Comparison of ENCODE assay signal across 10 cellular contexts in the genomic region with DNA sequence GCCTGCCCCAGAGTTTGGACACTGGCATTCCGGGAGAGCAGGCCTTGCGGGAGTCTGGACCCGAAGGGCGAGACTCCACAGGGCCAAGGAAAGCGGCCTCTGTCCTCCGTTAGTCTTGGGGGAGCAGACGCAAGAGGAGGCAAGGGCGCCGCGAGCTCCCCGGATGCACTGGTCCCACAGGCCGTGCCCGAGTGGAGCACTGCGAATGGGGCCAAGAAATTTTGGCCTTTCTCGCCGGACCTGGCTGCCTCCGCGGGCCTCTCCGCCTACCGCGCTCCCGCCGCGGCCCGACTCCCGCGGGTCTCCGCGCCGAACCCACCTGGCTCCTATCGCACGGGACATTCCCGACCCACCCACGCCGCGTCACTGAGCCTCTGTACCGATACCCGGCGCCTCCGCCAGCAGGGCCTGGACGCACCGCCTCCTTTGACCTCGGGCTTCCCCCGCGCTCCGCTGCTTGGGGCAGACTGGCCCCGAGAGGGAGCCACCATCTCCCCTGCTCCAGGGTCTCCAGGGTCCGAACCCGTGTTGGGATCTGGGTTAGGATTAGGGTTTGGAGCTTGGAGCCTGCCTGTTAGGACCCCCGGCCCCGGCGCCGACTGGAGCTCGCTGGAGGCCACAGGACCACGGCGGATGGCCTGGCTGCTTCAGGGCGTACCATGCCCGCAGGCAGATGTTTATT. TPM values are rescaled to one million over a fixed set of nuclear protein-coding genes. Genes with fewer than 3 reads are reported as not detected.
DNase-seq lines count a peak whose midpoint lies in the region; ATAC-seq and TF ChIP-seq lines count a peak whose summit lies in the region.
"Had no signal": no experiment of that assay in that cellular context is flagged by ENCODE, and none has a peak within 500 bp of the region (broad histone marks: within the 10 kb centered on the region; RNA-seq: fewer than 3 reads in every experiment).

No MANE protein-coding gene starts in this region.

- H3K4me1 Mint-ChIP-seq in activated B cell treated with CpG ODN at 0.5 μM for 24 hours, result peaks cover 21% of the 10 kb centered on the region
- peaks cover 7 to 13% of the 10 kb centered on the region in 2 donors for H3K4me1 Mint-ChIP-seq in effector memory CD8-positive, alpha-beta T cell (ENCODE audit: low read depth in 2 of 2)

- TF ChIP-seq CTCF in activated B cell treated with CpG ODN at 0.5 μM for 24 hours (IDR thresholded peaks at IDR 0.05), result no peak
- peak; percentile 23 for TF ChIP-seq CTCF in retinal pigment epithelial cell (conservative IDR thresholded peaks at IDR 0.05; ENCODE audit: low read depth, low read length)

- H3K27ac Mint-ChIP-seq in activated B cell treated with CpG ODN at 0.5 μM for 24 hours, result no peak overlapping the region
- no peak overlapping the region for H3K27ac Mint-ChIP-seq in effector memory CD8-positive, alpha-beta T cell

- H3K27me3 Mint-ChIP-seq in activated B cell treated with CpG ODN at 0.5 μM for 24 hours, result peaks cover 61% of the 10 kb centered on the region
- H3K27me3 Mint-ChIP-seq in effector memory CD8-positive, alpha-beta T cell, result peaks cover 63 to 98% of the 10 kb centered on the region in 2 donors

- H3K4me3 ChIP-seq in retinal pigment epithelial cell (ENCODE audit: low read length), result no peak overlapping the region
- H3K4me3 ChIP-seq: breast epithelium had no signal

- H3K4me3 Mint-ChIP-seq in activated B cell treated with CpG ODN at 0.5 μM for 24 hours, result peak overlapping the region; percentile 15
- no peak overlapping the region for H3K4me3 Mint-ChIP-seq in effector memory CD8-positive, alpha-beta T cell

- DNase-seq in activated B cell treated with CpG ODN at 0.5 μM for 24 hours, result peak; percentile 16
- DNase-seq in retinal pigment epithelial cell (ENCODE audit: low read depth), result no peak
- DNase-seq in anterior cingulate cortex (lab: John Stamatoyannopoulos, UW), result no peak
- DNase-seq in mucosa of gallbladder (ENCODE audit: low spot score), result no peak
- DNase-seq in effector memory CD8-positive, alpha-beta T cell, result no peak
- DNase-seq in activated naive CD4-positive, alpha-beta T cell treated with anti-CD3 and anti-CD28 coated beads, Interleukin-2, amount 50 U/mL, for 16 hours, result no peak
- DNase-seq: kidney glomerular epithelial cell had no signal

- H3K9me3 Mint-ChIP-seq in activated B cell treated with CpG ODN at 0.5 μM for 24 hours, result no peaks in the 10 kb centered on the region
- no peaks in the 10 kb centered on the region for H3K9me3 Mint-ChIP-seq in effector memory CD8-positive, alpha-beta T cell

- peak; percentile 54 for ATAC-seq in GM18909 (IDR thresholded peaks at IDR 0.05; ENCODE audit: poor library complexity, unreplicated experiment)
- peak; percentile 63 for ATAC-seq in HG02642 (IDR thresholded peaks at IDR 0.05; ENCODE audit: poor library complexity, unreplicated experiment)
- ATAC-seq in activated B cell treated with CpG ODN at 0.5 μM for 24 hours (ENCODE audit: low read depth), result no peak
- ATAC-seq in effector memory CD8-positive, alpha-beta T cell (replicated peaks), result no peak

- intact Hi-C loops in activated B cell treated with CpG ODN at 0.5 μM for 24 hours (cut with micrococcal nuclease), result no loop called here

- CTCF ChIA-PET in activated B cell treated with CpG ODN at 0.5 μM for 24 hours (lab: Charles Lee), result no interaction called here

- POLR2A ChIA-PET in activated B cell treated with CpG ODN at 0.5 μM for 24 hours (lab: Charles Lee), result interaction anchor here (0.7 to 1.0 kb wide), 3 partner anchors 10 to 14 kb away, joined by 3 to 6 read pairs (median 3); no protein-coding TSS in a partner anchor

- peaks cover 7% of the 10 kb centered on the region for H3K36me3 Mint-ChIP-seq in activated B cell treated with CpG ODN at 0.5 μM for 24 hours (ENCODE audit: low read depth)
- H3K36me3 Mint-ChIP-seq in effector memory CD8-positive, alpha-beta T cell (ENCODE audit: insufficient read depth), result peaks cover 8% of the 10 kb centered on the region

RNA-seq across cellular contexts. Expression of gene SHOX2, which starts 11.8 kb away (rescaled TPM):
- total RNA-seq in activated B cell treated with CpG ODN at 0.5 μM for 24 hours (not detected in 2 replicates), mucosa of gallbladder (not detected)

RNA-seq across cellular contexts. Expression of gene RSRC1, which starts 15.5 kb away (rescaled TPM):
- total RNA-seq in activated B cell treated with CpG ODN at 0.5 μM for 24 hours (39.9 and 44.8 TPM in 2 replicates), mucosa of gallbladder (30.4 TPM)

Comparison
In these comparisons a context has a peak if more than half of its experiments do, and no peak if none do; other contexts are left out.
1. ATAC-seq: peak in GM18909 (single experiment) and HG02642 (single experiment); none in activated B cell treated with CpG ODN at 0.5 μM for 24 hours (single experiment) and effector memory CD8-positive, alpha-beta T cell (single experiment).